ENCODE assay signal across 14 cellular contexts in genomic region chr22:17943533-17944204, GRCh38.
DNase-seq lines count a peak whose midpoint lies in the region; ATAC-seq and TF ChIP-seq lines count a peak whose summit lies in the region.
"Had no signal": no experiment of that assay in that cellular context is flagged by ENCODE, and none has a peak within 500 bp of the region (broad histone marks: within the 10 kb centered on the region; RNA-seq: fewer than 3 reads in every experiment).

No MANE protein-coding gene starts in this region.

- H3K4me3 ChIP-seq in adrenal gland: no peak overlapping the region
- H3K4me3 ChIP-seq in rectal smooth muscle tissue (ENCODE audit: low read length): no peak overlapping the region
- no peak overlapping the region for H3K4me3 ChIP-seq in PC-3 (ENCODE audit: low read length)

- intact Hi-C loops in adrenal gland (cut with DNase I): no loop called here
- intact Hi-C loops in PC-3 (cut with micrococcal nuclease): no loop called here

- H3K9me3 ChIP-seq in H9 (ENCODE audit: control insufficient read depth, low read depth, low read length): no peaks in the 10 kb centered on the region
- no peaks in the 10 kb centered on the region for H3K9me3 ChIP-seq in adrenal gland (replicated peaks in 1 of 3)
- no peaks in the 10 kb centered on the region for H3K9me3 ChIP-seq in PC-3 (ENCODE audit: low read length)

- H2BK20ac ChIP-seq in H9 (ENCODE audit: low read depth, low read length, poor library complexity, severe bottlenecking): no peak overlapping the region

- H3K27ac Mint-ChIP-seq in H9: peak overlapping the region in 2 of 3 experiments; percentile 76 to 93; a peak in 4 of 7 replicates
- H3K27ac Mint-ChIP-seq: activated T-helper 1 cell treated with anti-CD3 and anti-CD28 coated beads, Interleukin-12 subunit alpha, Interleukin-12 subunit beta, Interleukin-2, Interleukin-4 antibody, amounts not matched to agents 30 ng/mL and 10 ng/mL and 1 ng/mL, durations not matched to agents 14 hours and 24 hours and 36 hours; natural killer cell treated with Interleukin-12 subunit alpha and Interleukin-12 subunit beta and Interleukin-15 and Interleukin-18, amount 100 ng/mL, for 72 hours had no signal

- no peak overlapping the region for H2AK5ac ChIP-seq in H9 (ENCODE audit: insufficient read length, low read length)

- no peak overlapping the region; the same call in 1 of the 2 replicates for H3K14ac ChIP-seq in H9 (ENCODE audit: insufficient read depth, low read length)

- BruUV-seq in PC-3 (replicated peaks; lab: Mats Ljungman, UMichigan): no TSS peak

- TF ChIP-seq POLR2A in adrenal gland (IDR thresholded peaks at IDR 0.05): no peak

- ATAC-seq in HG03354 (IDR thresholded peaks at IDR 0.05; ENCODE audit: poor library complexity, severe bottlenecking, unreplicated experiment): no peak
- no peak for ATAC-seq in PC-3
- ATAC-seq: natural killer cell treated with Interleukin-12 subunit alpha and Interleukin-12 subunit beta and Interleukin-15 and Interleukin-18, amount 100 ng/mL, for 72 hours had no signal

- no peak overlapping the region for H2BK15ac ChIP-seq in H9 (ENCODE audit: low read depth, low read length)

- H3K4me1 Mint-ChIP-seq in H9: peaks cover 60 to 85% of the 10 kb centered on the region in 2 experiments

- no peak overlapping the region for H3T11ph ChIP-seq in H9 (ENCODE audit: low read length)

- H3K9me2 ChIP-seq in PC-3 (replicated peaks; ENCODE audit: low read length): no peaks in the 10 kb centered on the region

- H3K27me3 Mint-ChIP-seq in H9 (ENCODE audit: low read depth): no peaks in the 10 kb centered on the region
- H3K27me3 Mint-ChIP-seq: CD4-positive, alpha-beta memory T cell; natural killer cell treated with Interleukin-12 subunit alpha and Interleukin-12 subunit beta and Interleukin-15 and Interleukin-18, amount 100 ng/mL, for 72 hours had no signal

- DNase-seq in H9 (no peak), adrenal gland (no peak), iPS-NIHi11 (ENCODE audit: low spot score) (peak; percentile 58), RKO (ENCODE audit: low spot score) (no peak), PC-3 (no peak), DMS79 treated with DMSO at 0.1 percent for 48 hours (lab: John Stamatoyannopoulos, UW) (no peak)
- DNase-seq: activated CD4-positive, alpha-beta T cell treated with anti-CD3 and anti-CD28 coated beads for 4 hours; brain microvascular endothelial cell; CD4-positive, alpha-beta memory T cell; stimulated activated CD4-positive, alpha-beta T cell treated with anti-CD3 and anti-CD28 coated beads, Interleukin-15, amount 100 ng/mL, for 24 hours had no signal

- H3K56ac ChIP-seq in H9 (ENCODE audit: insufficient read length, low read depth, low read length): no peak overlapping the region

- H3K4me1 ChIP-seq in H9 (ENCODE audit: insufficient read depth, low read length) (peaks cover 11% of the 10 kb centered on the region; the same call in 1 of the 2 replicates), adrenal gland (replicated peaks in 1 of 2) (peaks cover 33 to 52% of the 10 kb centered on the region in 2 donors), rectal smooth muscle tissue (ENCODE audit: control insufficient read depth, insufficient read depth, low read length) (peaks cover 34% of the 10 kb centered on the region), PC-3 (ENCODE audit: insufficient read depth, low read length) (peaks cover 6% of the 10 kb centered on the region)

- H3K9ac ChIP-seq in H9 (ENCODE audit: extremely low read depth, insufficient read length, low read length): no peak overlapping the region
- H3K9ac ChIP-seq in rectal smooth muscle tissue (ENCODE audit: low read length): no peak overlapping the region
- H3K9ac ChIP-seq in PC-3 (ENCODE audit: low read length): no peak overlapping the region

- H3K9me3 Mint-ChIP-seq in H9: no peaks in the 10 kb centered on the region
- H3K9me3 Mint-ChIP-seq: activated T-helper 1 cell treated with anti-CD3 and anti-CD28 coated beads, Interleukin-12 subunit alpha, Interleukin-12 subunit beta, Interleukin-2, Interleukin-4 antibody, amounts not matched to agents 30 ng/mL and 10 ng/mL and 1 ng/mL, durations not matched to agents 14 hours and 24 hours and 36 hours; CD4-positive, alpha-beta memory T cell; natural killer cell treated with Interleukin-12 subunit alpha and Interleukin-12 subunit beta and Interleukin-15 and Interleukin-18, amount 100 ng/mL, for 72 hours had no signal

- no peak overlapping the region for H3K23ac ChIP-seq in H9 (ENCODE audit: insufficient read length, low read depth, low read length)

- H3K79me1 ChIP-seq in H9 (ENCODE audit: insufficient read depth, low read depth, low read length, poor library complexity, severe bottlenecking): peaks cover 13% of the 10 kb centered on the region

- no peak overlapping the region for H3K4ac ChIP-seq in H9 (ENCODE audit: low read depth, low read length)

- TF ChIP-seq CTCF in H9 (conservative IDR thresholded peaks at IDR 0.05) (no peak), adrenal gland (IDR thresholded peaks at IDR 0.05) (no peak), PC-3 (conservative IDR thresholded peaks at IDR 0.05; ENCODE audit: low read depth, low read length) (no peak)

- H4K91ac ChIP-seq in H9 (ENCODE audit: insufficient read length, low read depth, low read length): no peak overlapping the region

- no peaks in the 10 kb centered on the region for H3F3A ChIP-seq in PC-3 (ENCODE audit: low read length, unreplicated experiment)

- no peak overlapping the region for H2BK12ac ChIP-seq in H9 (ENCODE audit: insufficient read length, low read depth, low read length)

- H3K27ac ChIP-seq in H9 (ENCODE audit: insufficient read length, low read depth, low read length): no peak overlapping the region
- H3K27ac ChIP-seq in adrenal gland: peak overlapping the region in 3 of 5 donors; percentile 11 to 71 (median 56)
- H3K27ac ChIP-seq in rectal smooth muscle tissue (ENCODE audit: low read depth, low read length): peak overlapping the region; percentile 65
- H3K27ac ChIP-seq in PC-3 (ENCODE audit: low read length): no peak overlapping the region
- H3K27ac ChIP-seq: brain microvascular endothelial cell had no signal

- no peak overlapping the region for H2BK5ac ChIP-seq in H9 (ENCODE audit: insufficient read length, low read length)

- no peak overlapping the region for H4K8ac ChIP-seq in H9 (replicated peaks; ENCODE audit: insufficient read length, low read depth, low read length)

- no peaks in the 10 kb centered on the region for H4K20me1 ChIP-seq in H9 (ENCODE audit: control insufficient read depth, insufficient read depth, insufficient read length)
- H4K20me1 ChIP-seq in PC-3 (ENCODE audit: low read length): peaks cover 20% of the 10 kb centered on the region; the same call in 1 of the 2 replicates

- H3K18ac ChIP-seq in H9 (ENCODE audit: insufficient read length, low read depth, low read length): no peak overlapping the region

- H2AFZ ChIP-seq in H9 (ENCODE audit: low read length) (no peak overlapping the region), PC-3 (ENCODE audit: low read length) (no peak overlapping the region)

- POLR2A ChIA-PET in PC-3 (lab: Charles Lee; ENCODE audit: unreplicated experiment): no interaction called here

- H3K36me3 Mint-ChIP-seq in H9 (ENCODE audit: insufficient read depth in 1 of 3, low read depth in 3 of 3): no peaks in the 10 kb centered on the region
- H3K36me3 Mint-ChIP-seq: natural killer cell treated with Interleukin-12 subunit alpha and Interleukin-12 subunit beta and Interleukin-15 and Interleukin-18, amount 100 ng/mL, for 72 hours had no signal

- no peak overlapping the region for H3K4me3 Mint-ChIP-seq in H9
- H3K4me3 Mint-ChIP-seq: activated T-helper 1 cell treated with anti-CD3 and anti-CD28 coated beads, Interleukin-12 subunit alpha, Interleukin-12 subunit beta, Interleukin-2, Interleukin-4 antibody, amounts not matched to agents 30 ng/mL and 10 ng/mL and 1 ng/mL, durations not matched to agents 14 hours and 24 hours and 36 hours; CD4-positive, alpha-beta memory T cell; natural killer cell treated with Interleukin-12 subunit alpha and Interleukin-12 subunit beta and Interleukin-15 and Interleukin-18, amount 100 ng/mL, for 72 hours had no signal

- H3K4me2 ChIP-seq in H9 (ENCODE audit: insufficient read depth, insufficient read length, low read length) (no peak overlapping the region), PC-3 (ENCODE audit: low read length) (no peak overlapping the region)

- no peak overlapping the region for H2BK120ac ChIP-seq in H9 (ENCODE audit: low read depth, low read length, poor library complexity, severe bottlenecking)

- H4K5ac ChIP-seq in H9 (ENCODE audit: insufficient read length, low read depth, low read length): no peak overlapping the region

- H3K36me3 ChIP-seq in adrenal gland (replicated peaks in 1 of 2) (no peaks in the 10 kb centered on the region), rectal smooth muscle tissue (ENCODE audit: control insufficient read depth, insufficient read depth, low read length) (no peaks in the 10 kb centered on the region), PC-3 (ENCODE audit: low read depth, low read length) (no peaks in the 10 kb centered on the region)
- H3K36me3 ChIP-seq: brain microvascular endothelial cell had no signal

- H3K79me2 ChIP-seq in H9 (ENCODE audit: insufficient read depth, low read length): peaks cover under 1% of the 10 kb centered on the region; the same call in 1 of the 2 replicates
- peaks cover 100% of the 10 kb centered on the region for H3K79me2 ChIP-seq in PC-3 (ENCODE audit: low read length)

- CTCF ChIA-PET in PC-3 (lab: Charles Lee): no interaction called here

- no CpG with 5 or more reads among the region's 5 CpGs for WGBS in H9 (ENCODE audit: extremely low coverage, insufficient read length, low lambda C conversion rate)
- WGBS in adrenal gland, 4 donors: 67 to 88% (median 81%) methylated on average over 3 to 5 of the region's 5 CpGs

- H3K23me2 ChIP-seq in H9 (ENCODE audit: insufficient read length, low read depth, low read length, poor library complexity, severe bottlenecking): no peaks in the 10 kb centered on the region

- H3K27me3 ChIP-seq in H9 (ENCODE audit: insufficient read depth, low read length): no peaks in the 10 kb centered on the region
- no peaks in the 10 kb centered on the region for H3K27me3 ChIP-seq in adrenal gland
- H3K27me3 ChIP-seq in rectal smooth muscle tissue (ENCODE audit: control insufficient read depth, insufficient read depth, low read length): no peaks in the 10 kb centered on the region
- H3K27me3 ChIP-seq in PC-3 (ENCODE audit: low read length): no peaks in the 10 kb centered on the region
- H3K27me3 ChIP-seq: brain microvascular endothelial cell had no signal

Comparison
In these comparisons a context has a peak if more than half of its experiments do, and no peak if none do; other contexts are left out.
1. H3K27ac ChIP-seq: peak in adrenal gland (3 of 5) and rectal smooth muscle tissue (single experiment); none in H9 (single experiment) and PC-3 (single experiment).